ENCODE assay signal across 8 cellular contexts in the genomic region with DNA sequence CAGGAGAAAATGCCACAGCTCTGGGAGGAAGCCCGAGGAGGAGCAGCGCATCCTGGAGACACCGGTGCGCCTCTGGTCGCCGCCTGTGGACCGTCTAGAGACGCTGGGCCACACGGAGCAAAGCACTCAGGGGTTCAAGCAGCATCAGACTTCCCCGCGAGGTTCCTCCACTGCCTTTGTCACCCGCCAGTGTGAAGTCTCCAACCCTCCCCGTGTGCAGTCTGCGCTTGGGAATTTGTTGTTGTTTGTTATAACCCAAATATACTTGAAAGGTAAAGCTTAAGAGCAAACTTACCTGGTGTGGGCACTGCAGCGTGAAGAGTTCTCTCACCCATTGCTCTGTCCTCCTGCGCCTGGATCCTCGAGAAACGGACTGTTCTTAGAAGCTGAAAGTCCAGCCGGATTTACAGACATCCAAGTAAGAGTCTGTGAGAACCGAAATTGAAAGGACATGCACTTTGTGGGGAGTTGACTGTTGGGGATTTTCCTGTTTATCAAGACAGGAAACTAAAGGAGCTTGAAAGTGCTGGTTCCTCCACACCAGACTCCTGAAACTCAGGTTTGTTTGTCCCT.
DNase-seq lines count a peak whose midpoint lies in the region; ATAC-seq and TF ChIP-seq lines count a peak whose summit lies in the region.

A gene with protein sequence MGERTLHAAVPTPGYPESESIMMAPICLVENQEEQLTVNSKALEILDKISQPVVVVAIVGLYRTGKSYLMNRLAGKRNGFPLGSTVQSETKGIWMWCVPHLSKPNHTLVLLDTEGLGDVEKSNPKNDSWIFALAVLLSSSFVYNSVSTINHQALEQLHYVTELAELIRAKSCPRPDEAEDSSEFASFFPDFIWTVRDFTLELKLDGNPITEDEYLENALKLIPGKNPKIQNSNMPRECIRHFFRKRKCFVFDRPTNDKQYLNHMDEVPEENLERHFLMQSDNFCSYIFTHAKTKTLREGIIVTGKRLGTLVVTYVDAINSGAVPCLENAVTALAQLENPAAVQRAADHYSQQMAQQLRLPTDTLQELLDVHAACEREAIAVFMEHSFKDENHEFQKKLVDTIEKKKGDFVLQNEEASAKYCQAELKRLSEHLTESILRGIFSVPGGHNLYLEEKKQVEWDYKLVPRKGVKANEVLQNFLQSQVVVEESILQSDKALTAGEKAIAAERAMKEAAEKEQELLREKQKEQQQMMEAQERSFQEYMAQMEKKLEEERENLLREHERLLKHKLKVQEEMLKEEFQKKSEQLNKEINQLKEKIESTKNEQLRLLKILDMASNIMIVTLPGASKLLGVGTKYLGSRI (minus strand): TSS at position 443 of the 573 bp plus-strand sequence. CDS start 108 bp downstream, at position 335.

- H3K27me3 ChIP-seq in iPS-15b (ENCODE audit: control insufficient read depth, insufficient read depth, low read length) = peaks cover 2% of the 10 kb centered on the region

- H3K4me3 ChIP-seq in iPS-15b (ENCODE audit: low read depth, low read length) = peak within 1 kb of the TSS; percentile 45

- H3K4me1 ChIP-seq in iPS-15b (ENCODE audit: control insufficient read depth, insufficient read depth, low read length) = no peaks in the 10 kb centered on the region

- no peak within 1 kb of the TSS for H3K9ac ChIP-seq in iPS-15b (ENCODE audit: low read depth, low read length)

- in situ Hi-C loops in GM13977 (cut with MboI; ENCODE audit: low pct_unique_long_range_greater_than_20kb, low sequenced_read_pairs, unreplicated experiment) = no loop called here

- TF ChIP-seq CTCF in GM13977 (IDR thresholded peaks at IDR 0.05; ENCODE audit: extremely low read depth, insufficient read depth, missing control alignments) = no peak

- H3K9me3 ChIP-seq in iPS-15b (ENCODE audit: control insufficient read depth, insufficient read depth, low read length) = no peaks in the 10 kb centered on the region

- peak; percentile 51 for ATAC-seq in HG02678 (IDR thresholded peaks at IDR 0.05; ENCODE audit: unreplicated experiment)

- no peaks in the 10 kb centered on the region for H3K36me3 ChIP-seq in iPS-15b (ENCODE audit: control insufficient read depth, insufficient read depth, low read length)

- DNase-seq in GM13977 (ENCODE audit: low spot score) = peak; percentile 45
- DNase-seq in T follicular helper cell (ENCODE audit: low read depth) = peak; percentile 4
- peak; percentile 10 for DNase-seq in activated naive CD8-positive, alpha-beta T cell treated with anti-CD3 and anti-CD28 coated beads, Interleukin-2, amount 50 U/mL, for 16 hours (ENCODE audit: low read depth, low spot score)
- peak; percentile 36 for DNase-seq in stimulated activated CD4-positive, alpha-beta T cell treated with anti-CD3 and anti-CD28 coated beads, Interleukin-12 subunit alpha, Interleukin-12 subunit beta, amount 100 ng/mL, for 4 hours
- DNase-seq in NCI-H748 (lab: John Stamatoyannopoulos, UW; ENCODE audit: unreplicated experiment) = no peak
- DNase-seq in OCI-M2 (lab: John Stamatoyannopoulos, UW; ENCODE audit: unreplicated experiment) = no peak

Comparison
In these comparisons a context has a peak if more than half of its experiments do, and no peak if none do; other contexts are left out.
1. DNase-seq: peak in GM13977 (single experiment), T follicular helper cell (single experiment), activated naive CD8-positive, alpha-beta T cell treated with anti-CD3 and anti-CD28 coated beads, Interleukin-2, amount 50 U/mL, for 16 hours (single experiment) and stimulated activated CD4-positive, alpha-beta T cell treated with anti-CD3 and anti-CD28 coated beads, Interleukin-12 subunit alpha, Interleukin-12 subunit beta, amount 100 ng/mL, for 4 hours (single experiment); none in NCI-H748 (single experiment) and OCI-M2 (single experiment).